In the genomic region with DNA sequence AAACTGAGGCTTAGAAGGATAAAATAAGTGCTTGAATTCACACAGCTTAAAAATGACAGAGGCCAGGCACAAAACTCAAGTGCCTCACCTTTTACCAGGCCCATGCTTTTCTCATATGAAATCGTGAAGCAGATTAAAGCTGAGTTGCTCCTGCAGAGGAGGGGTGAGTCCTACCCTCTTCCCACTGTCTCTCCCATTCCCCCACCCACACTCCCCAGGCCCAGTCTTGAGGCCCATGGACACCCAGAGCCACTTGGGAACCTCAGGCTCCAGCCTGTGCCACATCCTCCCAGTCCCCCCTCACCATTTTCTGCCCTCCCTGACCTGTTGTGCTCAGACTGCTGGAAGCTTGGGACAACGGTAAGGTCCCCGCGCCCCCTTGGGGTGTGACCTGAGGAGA, we compare ENCODE assay signal across 20 cellular contexts. TPM values are rescaled to one million over a fixed set of nuclear protein-coding genes. Genes with fewer than 3 reads are reported as not detected.
"Had no signal": no experiment of that assay in that cellular context is flagged by ENCODE, and none has a peak within 500 bp of the region (broad histone marks: within the 10 kb centered on the region; RNA-seq: fewer than 3 reads in every experiment).

No MANE protein-coding gene starts in this region.

- H3K27ac ChIP-seq: dorsolateral prefrontal cortex, gastrocnemius medialis, heart right ventricle, neutrophil, right atrium auricular region, sigmoid colon, testis, tibial nerve had no signal

- H3K27me3 ChIP-seq: neutrophil, sigmoid colon, testis had no signal

- DNase-seq: cortex of kidney; dorsolateral prefrontal cortex; effector CD8-positive, alpha-beta T cell; gastrocnemius medialis; heart right ventricle; hypothalamus; kidney glomerular epithelial cell; naive thymus-derived CD4-positive, alpha-beta T cell; nephron progenitor cell; sigmoid colon; stimulated activated CD4-positive, alpha-beta T cell treated with anti-CD3 and anti-CD28 coated beads, Interleukin-2, amount 100 ng/mL, for 24 hours; stimulated activated CD4-positive, alpha-beta T cell treated with anti-CD3 and anti-CD28 coated beads, Interleukin-4, amount 100 ng/mL, for 4 hours; stimulated activated naive CD8-positive, alpha-beta T cell treated with anti-CD3 and anti-CD28 coated beads, Interleukin-15, Interleukin-2, amounts not matched to agents 100 U/mL and 50 U/mL, for 24 hours; testis had no signal

- H3K36me3 ChIP-seq: gastrocnemius medialis, neutrophil, right atrium auricular region, sigmoid colon, tibial nerve had no signal

- H3K9me3 ChIP-seq: gastrocnemius medialis, heart right ventricle, neutrophil, right atrium auricular region, sigmoid colon, testis, tibial nerve had no signal

- H3K27me3 Mint-ChIP-seq: naive thymus-derived CD4-positive, alpha-beta T cell had no signal

- H3K27ac Mint-ChIP-seq: nephron progenitor cell had no signal

- H3K4me3 Mint-ChIP-seq: naive thymus-derived CD4-positive, alpha-beta T cell; nephron progenitor cell had no signal

- H3K4me3 ChIP-seq: dorsolateral prefrontal cortex, gastrocnemius medialis, heart right ventricle, right atrium auricular region, sigmoid colon, skin epidermis, testis, tibial nerve had no signal

- H3K9me3 Mint-ChIP-seq: naive thymus-derived CD4-positive, alpha-beta T cell; nephron progenitor cell had no signal

- ATAC-seq: gastrocnemius medialis; heart right ventricle; naive thymus-derived CD4-positive, alpha-beta T cell; stimulated activated naive CD8-positive, alpha-beta T cell treated with anti-CD3 and anti-CD28 coated beads, Interleukin-15, Interleukin-2, amounts not matched to agents 100 U/mL and 50 U/mL, for 24 hours had no signal

- H3K4me1 ChIP-seq: gastrocnemius medialis, testis had no signal

RNA-seq across cellular contexts. Expression of gene GRIK5, which starts 23.5 kb away (rescaled TPM):
- total RNA-seq: fibroblast of villous mesenchyme, lung microvascular endothelial cell had no signal
